Comparison of ENCODE assay signal across 31 cellular contexts in genomic region chr15:52699457-52699856, GRCh38. TPM values are rescaled to one million over a fixed set of nuclear protein-coding genes. Genes with fewer than 3 reads are reported as not detected.
DNase-seq lines count a peak whose midpoint lies in the region; ATAC-seq, FAIRE-seq and TF ChIP-seq lines count a peak whose summit lies in the region.
"Had no signal": no experiment of that assay in that cellular context is flagged by ENCODE, and none has a peak within 500 bp of the region (broad histone marks: within the 10 kb centered on the region; RNA-seq: fewer than 3 reads in every experiment).

No MANE protein-coding gene starts in this region.

- no peak overlapping the region for H3K4me3 ChIP-seq in H1 (ENCODE audit: extremely low read depth in 1 of 4, insufficient read depth in 2 of 4, low read depth in 3 of 4, low read length in 4 of 4)
- H3K4me3 ChIP-seq in CD8-positive, alpha-beta T cell (ENCODE audit: low read depth, low read length): no peak overlapping the region
- H3K4me3 ChIP-seq: breast epithelium, left ventricle myocardium inferior, ovary, SJCRH30, stomach, tibial nerve had no signal

- TF ChIP-seq POLR2A in H1 (IDR thresholded peaks at IDR 0.05; ENCODE audit: control extremely low read depth in 1 of 2, low read depth in 2 of 2, low read length in 2 of 2): no peak

- no peak for TF ChIP-seq CTCF in H1 (IDR thresholded peaks at IDR 0.05; ENCODE audit: control extremely low read depth in 1 of 3, insufficient read depth in 1 of 3, low read depth in 1 of 3, low read length in 3 of 3)
- TF ChIP-seq CTCF in CD8-positive, alpha-beta T cell (IDR thresholded peaks at IDR 0.05): no peak

- H4K20me1 ChIP-seq in H1 (replicated peaks in 1 of 2; ENCODE audit: control insufficient read depth in 1 of 2, insufficient read depth in 2 of 2, low read length in 2 of 2): no peaks in the 10 kb centered on the region

- peaks cover 13% of the 10 kb centered on the region for H3K36me3 Mint-ChIP-seq in IgD-negative memory B cell
- no peaks in the 10 kb centered on the region for H3K36me3 Mint-ChIP-seq in CD8-positive, alpha-beta T cell
- no peaks in the 10 kb centered on the region for H3K36me3 Mint-ChIP-seq in activated T-cell treated with anti-CD3 and anti-CD28 coated beads, Interleukin-2, amount 50 U/mL, for 72 hours (ENCODE audit: insufficient read depth in 2 of 2)
- H3K36me3 Mint-ChIP-seq: CD4-positive, CD25-positive, alpha-beta regulatory T cell; natural killer cell had no signal

- intact Hi-C loops in CD8-positive, alpha-beta T cell (cut with DNase I, micrococcal nuclease): no loop called here

- CTCF ChIA-PET in H1 (lab: Charles Lee; ENCODE audit: partially characterized antibody): no interaction called here
- CTCF ChIA-PET in CD8-positive, alpha-beta T cell (lab: Charles Lee): no interaction called here

- no peak for FAIRE-seq in H1 (lab: Jason Lieb, UNC)
- FAIRE-seq: RCC 7860, TTC549 had no signal

- H4K8ac ChIP-seq in H1 (ENCODE audit: extremely low read depth, insufficient read depth, low read length): no peak overlapping the region

- POLR2A ChIA-PET in H1 (lab: Charles Lee; ENCODE audit: partially characterized antibody): no interaction called here
- POLR2A ChIA-PET in CD8-positive, alpha-beta T cell (lab: Charles Lee): no interaction called here

- no peaks in the 10 kb centered on the region for H3K4me1 ChIP-seq in H1 (replicated peaks in 1 of 4; ENCODE audit: control insufficient read depth in 3 of 4, insufficient read depth in 4 of 4, low read length in 3 of 4)
- no peaks in the 10 kb centered on the region for H3K4me1 ChIP-seq in CD8-positive, alpha-beta T cell (ENCODE audit: insufficient read depth, low read length)
- H3K4me1 ChIP-seq: breast epithelium, left ventricle myocardium inferior, SJCRH30, stomach, tibial nerve had no signal

- H3K36me3 ChIP-seq in H1 (ENCODE audit: control insufficient read depth in 2 of 4, insufficient read depth in 4 of 4, low read length in 3 of 4): no peaks in the 10 kb centered on the region
- no peaks in the 10 kb centered on the region for H3K36me3 ChIP-seq in CD8-positive, alpha-beta T cell (ENCODE audit: insufficient read depth, low read length)
- H3K36me3 ChIP-seq: breast epithelium, left ventricle myocardium inferior, ovary, SJCRH30, stomach, tibial nerve had no signal

- no peaks in the 10 kb centered on the region for H3K79me2 ChIP-seq in H1 (ENCODE audit: control insufficient read depth in 1 of 2, insufficient read depth in 2 of 2, low read length in 2 of 2)

- no peak overlapping the region for H2BK12ac ChIP-seq in H1 (ENCODE audit: low read depth, low read length)

- no peak overlapping the region for H3K56ac ChIP-seq in H1 (replicated peaks; ENCODE audit: insufficient read length, low read depth, low read length)

- H2BK5ac ChIP-seq in H1 (ENCODE audit: low read depth, low read length): no peak overlapping the region

- H3K4me1 Mint-ChIP-seq in IgD-negative memory B cell: peaks cover 29 to 30% (median 29%) of the 10 kb centered on the region in 3 donors
- no peaks in the 10 kb centered on the region for H3K4me1 Mint-ChIP-seq in CD8-positive, alpha-beta T cell (ENCODE audit: low read depth)
- no peaks in the 10 kb centered on the region for H3K4me1 Mint-ChIP-seq in activated T-cell treated with anti-CD3 and anti-CD28 coated beads, Interleukin-2, amount 50 U/mL, for 72 hours (ENCODE audit: low read depth)
- H3K4me1 Mint-ChIP-seq: CD4-positive, CD25-positive, alpha-beta regulatory T cell; natural killer cell had no signal

- peak overlapping the region in 2 of 3 donors; percentile 12 to 40 for H3K27ac Mint-ChIP-seq in IgD-negative memory B cell
- no peak overlapping the region for H3K27ac Mint-ChIP-seq in CD8-positive, alpha-beta T cell
- no peak overlapping the region for H3K27ac Mint-ChIP-seq in activated T-cell treated with anti-CD3 and anti-CD28 coated beads, Interleukin-2, amount 50 U/mL, for 72 hours
- H3K27ac Mint-ChIP-seq: CD4-positive, CD25-positive, alpha-beta regulatory T cell; natural killer cell had no signal

- H3K23me2 ChIP-seq in H1 (ENCODE audit: low read depth, low read length): no peaks in the 10 kb centered on the region

- DNase-seq in NCI-H82 treated with DMSO at 0.1 percent for 48 hours (lab: John Stamatoyannopoulos, UW; ENCODE audit: unreplicated experiment) (peak; percentile 50), H1 (ENCODE audit: low read depth in 1 of 2, low spot score in 2 of 2) (no peak), renal cortical epithelial cell (ENCODE audit: low read depth) (peak; percentile 51), OCI-M2 (lab: John Stamatoyannopoulos, UW; ENCODE audit: unreplicated experiment) (no peak)
- no peak for DNase-seq in CD8-positive, alpha-beta T cell
- DNase-seq in activated T-cell treated with anti-CD3 and anti-CD28 coated beads, Interleukin-2, amount 50 U/mL, for 72 hours: no peak
- DNase-seq: activated CD4-positive, alpha-beta T cell treated with anti-CD3 and anti-CD28 coated beads for 48 hours; activated naive CD4-positive, alpha-beta T cell treated with Interleukin-2 at 50 U/mL for 16 hours; activated T-cell treated with anti-CD3 and anti-CD28 coated beads, Interleukin-2, amount 50 U/mL, for 4 hours; CD4-positive, CD25-positive, alpha-beta regulatory T cell; DMS153; effector CD4-positive, alpha-beta T cell; erythroblast; foreskin fibroblast; GOT3; left ventricle myocardium inferior; midbrain; natural killer cell; NCI-H1092; NCI-H2029 treated with DMSO at 0.1 percent for 48 hours; ovary; right cardiac atrium; SJCRH30; stomach; T-helper 1 cell had no signal

- 96% methylated on average over 3 of the region's 3 CpGs; no CpG with 5 or more reads in 1 of the 2 experiments for WGBS in H1 (ENCODE audit: extremely low coverage in 1 of 2, insufficient coverage in 1 of 2, insufficient read length in 1 of 2, insufficient replicate concordance in 2 of 2, low coverage in 1 of 2, low lambda C conversion rate in 2 of 2, missing lambda C conversion rate in 1 of 2), 2 experiments

- H3K27ac ChIP-seq in H1 (ENCODE audit: low read depth, low read length): no peak overlapping the region
- H3K27ac ChIP-seq in CD8-positive, alpha-beta T cell (ENCODE audit: low read depth, low read length): no peak overlapping the region
- H3K27ac ChIP-seq: breast epithelium, left ventricle myocardium inferior, ovary, SJCRH30, tibial nerve had no signal

- no peak overlapping the region for H4K5ac ChIP-seq in H1 (ENCODE audit: insufficient read length, low read depth, low read length)

- no peaks in the 10 kb centered on the region for H3K27me3 ChIP-seq in H1 (replicated peaks in 1 of 4; ENCODE audit: control insufficient read depth in 3 of 4, extremely low read depth in 1 of 4, insufficient read depth in 3 of 4, low read length in 3 of 4)
- H3K27me3 ChIP-seq in CD8-positive, alpha-beta T cell (ENCODE audit: insufficient read depth, low read length): peaks cover 3% of the 10 kb centered on the region
- H3K27me3 ChIP-seq: breast epithelium, ovary, stomach, tibial nerve had no signal

- H2BK120ac ChIP-seq in H1 (replicated peaks; ENCODE audit: low read depth, low read length): no peak overlapping the region

- no peaks in the 10 kb centered on the region for H3K79me1 ChIP-seq in H1 (ENCODE audit: low read depth, low read length)

- no peaks in the 10 kb centered on the region for H3K27me3 Mint-ChIP-seq in IgD-negative memory B cell
- H3K27me3 Mint-ChIP-seq in CD8-positive, alpha-beta T cell (ENCODE audit: low read depth): no peaks in the 10 kb centered on the region
- peaks cover 12% of the 10 kb centered on the region for H3K27me3 Mint-ChIP-seq in activated T-cell treated with anti-CD3 and anti-CD28 coated beads, Interleukin-2, amount 50 U/mL, for 72 hours (ENCODE audit: low read depth)

- H3K4me2 ChIP-seq in H1 (ENCODE audit: insufficient read depth in 1 of 2, low read depth in 2 of 2, low read length in 2 of 2): no peak overlapping the region

- no peaks in the 10 kb centered on the region for H3K9me3 ChIP-seq in H1 (ENCODE audit: insufficient read depth in 2 of 2, low read depth in 1 of 2, low read length in 1 of 2)
- no peaks in the 10 kb centered on the region for H3K9me3 ChIP-seq in CD8-positive, alpha-beta T cell (ENCODE audit: low read length)
- H3K9me3 ChIP-seq: breast epithelium, left ventricle myocardium inferior, ovary, SJCRH30, stomach, tibial nerve had no signal

- TF ChIP-seq EP300 in H1 (IDR thresholded peaks at IDR 0.05; ENCODE audit: borderline replicate concordance in 1 of 2, low read depth in 2 of 2, low read length in 2 of 2): no peak

- ATAC-seq in CD8-positive, alpha-beta T cell: no peak
- ATAC-seq in HG03196 (IDR thresholded peaks at IDR 0.05; ENCODE audit: unreplicated experiment): no peak
- ATAC-seq in activated T-cell treated with anti-CD3 and anti-CD28 coated beads, Interleukin-2, amount 50 U/mL, for 72 hours (replicated peaks in 1 of 2): no peak
- ATAC-seq: activated T-cell treated with anti-CD3 and anti-CD28 coated beads, Interleukin-2, amount 50 U/mL, for 4 hours; natural killer cell; right cardiac atrium had no signal

- H3K9ac ChIP-seq in H1 (replicated peaks in 1 of 4; ENCODE audit: extremely low read depth in 1 of 4, low read depth in 3 of 4, low read length in 3 of 4): no peak overlapping the region

- no peak overlapping the region for H3K4me3 Mint-ChIP-seq in IgD-negative memory B cell
- H3K4me3 Mint-ChIP-seq in CD8-positive, alpha-beta T cell: no peak overlapping the region
- no peak overlapping the region for H3K4me3 Mint-ChIP-seq in activated T-cell treated with anti-CD3 and anti-CD28 coated beads, Interleukin-2, amount 50 U/mL, for 72 hours
- H3K4me3 Mint-ChIP-seq: activated T-cell treated with anti-CD3 and anti-CD28 coated beads, Interleukin-2, amount 50 U/mL, for 4 hours; CD4-positive, CD25-positive, alpha-beta regulatory T cell; natural killer cell had no signal

- no peak overlapping the region for H3K4ac ChIP-seq in H1 (replicated peaks; ENCODE audit: insufficient read length, low read depth, low read length)

- no peak overlapping the region for H2BK20ac ChIP-seq in H1 (ENCODE audit: low read length)

- H3K18ac ChIP-seq in H1 (ENCODE audit: extremely low read depth, low read length): no peak overlapping the region

- TF ChIP-seq RAD21 in H1 (IDR thresholded peaks at IDR 0.05 in 1 of 2, conservative IDR thresholded peaks at IDR 0.05 in 1 of 2; ENCODE audit: low read depth in 2 of 2, low read length in 2 of 2): no peak

- no peak overlapping the region for H2BK15ac ChIP-seq in H1 (ENCODE audit: low read length)

- no peaks in the 10 kb centered on the region for H3K9me3 Mint-ChIP-seq in IgD-negative memory B cell
- H3K9me3 Mint-ChIP-seq in CD8-positive, alpha-beta T cell: no peaks in the 10 kb centered on the region
- H3K9me3 Mint-ChIP-seq in activated T-cell treated with anti-CD3 and anti-CD28 coated beads, Interleukin-2, amount 50 U/mL, for 72 hours: no peaks in the 10 kb centered on the region
- H3K9me3 Mint-ChIP-seq: activated T-cell treated with anti-CD3 and anti-CD28 coated beads, Interleukin-2, amount 50 U/mL, for 4 hours; natural killer cell had no signal

- H4K91ac ChIP-seq in H1 (replicated peaks; ENCODE audit: insufficient read length, low read length): no peak overlapping the region

- H2AK5ac ChIP-seq in H1 (ENCODE audit: low read depth, low read length): no peak overlapping the region

- H3K14ac ChIP-seq in H1 (ENCODE audit: insufficient read length): peak overlapping the region; percentile 23

- no peak overlapping the region for H3K23ac ChIP-seq in H1 (ENCODE audit: insufficient read length)

- H2AFZ ChIP-seq in H1 (ENCODE audit: low read length): no peak overlapping the region

RNA-seq across cellular contexts. Expression of gene ATOSA, which starts 20.3 kb away (rescaled TPM):
- polyA plus RNA-seq in IgD-negative memory B cell (29.0 TPM), H1 (2011; rRNA removed) (3.6 and 4.6 TPM in 2 replicates)
- total RNA-seq in H1 (2021; fragmentation: NEBNext Ultra II Directional; extraction: Animal tissue kit (Norgen Biotek cat#: 25700)): 7.9 and 8.6 TPM in 2 replicates
- polyA plus RNA-seq in H1 (2011; cell fraction: cytosol; rRNA removed): 6.4 TPM
- 4.5 TPM for polyA plus RNA-seq in H1 (2011; cell fraction: nucleus; rRNA removed)
- 3.5 to 6.9 TPM (median 5.7 TPM) in 4 replicates for polyA plus RNA-seq in H1 (2012, experiment 1 of 2)
- 0.50 TPM for polyA plus RNA-seq in H1 (2012, experiment 2 of 2)
- 5.8 TPM for polyA plus RNA-seq in H1 (2013, experiment 1 of 2)
- 5.2 TPM for polyA plus RNA-seq in H1 (2013, experiment 2 of 2)
- 10.1 and 13.5 TPM in 2 replicates for polyA minus RNA-seq in H1 (2011; rRNA and poly(A)+ RNA removed)
- polyA minus RNA-seq in H1 (2011; cell fraction: cytosol; rRNA and poly(A)+ RNA removed): 11.7 TPM
- polyA minus RNA-seq in H1 (2011; cell fraction: nucleus; rRNA and poly(A)+ RNA removed): 16.0 TPM
- 10.2 and 51.5 TPM in 2 replicates for total RNA-seq in renal cortical epithelial cell
- total RNA-seq in CD8-positive, alpha-beta T cell: 100 to 1,000 TPM; 133 to 134 TPM
- 10 to 100 TPM; 37.2 to 41.7 TPM for total RNA-seq in activated T-cell treated with anti-CD3 and anti-CD28 coated beads, Interleukin-2, amount 50 U/mL, for 72 hours

Comparison
In these comparisons a context has a peak if more than half of its experiments do, and no peak if none do; other contexts are left out.
1. H3K27ac Mint-ChIP-seq: peak in IgD-negative memory B cell (2 of 3); none in CD8-positive, alpha-beta T cell (single experiment) and activated T-cell treated with anti-CD3 and anti-CD28 coated beads, Interleukin-2, amount 50 U/mL, for 72 hours (single experiment).
2. DNase-seq: peak in NCI-H82 treated with DMSO at 0.1 percent for 48 hours (single experiment) and renal cortical epithelial cell (single experiment); none in H1 (0 of 2), CD8-positive, alpha-beta T cell (0 of 7), OCI-M2 (single experiment) and activated T-cell treated with anti-CD3 and anti-CD28 coated beads, Interleukin-2, amount 50 U/mL, for 72 hours (0 of 2).